In genomic region chr15:50181983-50182232, GRCh38 we compare ENCODE assay signal across 9 cellular contexts. TPM values are rescaled to one million over a fixed set of nuclear protein-coding genes. Genes with fewer than 3 reads are reported as not detected.
DNase-seq lines count a peak whose midpoint lies in the region; ATAC-seq, FAIRE-seq and TF ChIP-seq lines count a peak whose summit lies in the region.
"Had no signal": no experiment of that assay in that cellular context is flagged by ENCODE, and none has a peak within 500 bp of the region (broad histone marks: within the 10 kb centered on the region; RNA-seq: fewer than 3 reads in every experiment).

SLC27A2 (plus strand) TSS chr15:50182196; CDS start chr15:50182428, 232 bp downstream.

- BruUV-seq in A673 (replicated peaks; lab: Mats Ljungman, UMichigan) = no TSS peak

- POLR2A ChIA-PET in A673 (lab: Charles Lee; ENCODE audit: low non-redundant PET) = no interaction called here

- H3K36me3 ChIP-seq in A673 (ENCODE audit: insufficient read depth, low read length, poor library complexity, severe bottlenecking) (no peaks in the 10 kb centered on the region), ovary (no peaks in the 10 kb centered on the region)

- H3K4me1 ChIP-seq in A673 (ENCODE audit: insufficient read depth, low read length, poor library complexity, severe bottlenecking) (no peaks in the 10 kb centered on the region), ovary (ENCODE audit: insufficient read depth) (peaks cover 4% of the 10 kb centered on the region)

- H3K9me3 ChIP-seq in A673 (ENCODE audit: low read depth, low read length, poor library complexity, severe bottlenecking) (no peaks in the 10 kb centered on the region), ovary (no peaks in the 10 kb centered on the region)

- TF ChIP-seq EP300 in ovary (IDR thresholded peaks at IDR 0.05) = no peak

- intact Hi-C loops in A673 (cut with micrococcal nuclease; ENCODE audit: unreplicated experiment) (no loop called here), ovary (cut with DNase I) (no loop called here)

- no peak within 1 kb of the TSS for H3K27ac ChIP-seq in A673 (ENCODE audit: low read depth, low read length, poor library complexity, severe bottlenecking)
- H3K27ac ChIP-seq in ovary = no peak within 1 kb of the TSS

- TF ChIP-seq CTCF in A673 (conservative IDR thresholded peaks at IDR 0.05; ENCODE audit: low read depth, low read length) (0 out of 2 replicates have a peak, but pooled peaks have one; percentile 39), fibroblast of villous mesenchyme (IDR thresholded peaks at IDR 0.05; ENCODE audit: insufficient read depth, low read depth, low read length) (peak; percentile 26), ovary (IDR thresholded peaks at IDR 0.05) (no peak)

- FAIRE-seq in GM12891 (lab: Jason Lieb, UNC) = peak; percentile 9

- H3K27me3 ChIP-seq in A673 (replicated peaks; ENCODE audit: insufficient read depth, low read depth, low read length, poor library complexity) = peaks cover 12% of the 10 kb centered on the region
- no peaks in the 10 kb centered on the region for H3K27me3 ChIP-seq in ovary

- WGBS in ovary, 3 donors = 1 to 7% (median 1%) methylated on average over 10 to 18 of the region's 18 CpGs

- ATAC-seq in HG03354 (IDR thresholded peaks at IDR 0.05; ENCODE audit: poor library complexity, severe bottlenecking, unreplicated experiment) = peak; percentile 47

- no peak for DNase-seq in A673 (ENCODE audit: low spot score)
- no peak for DNase-seq in GM12891 (ENCODE audit: insufficient read length, low spot score)
- peak in 3 of 5 donors; percentile 19 to 65 (median 29) for DNase-seq in T-helper 1 cell
- DNase-seq in fibroblast of villous mesenchyme (ENCODE audit: low read depth) = peak; percentile 6
- DNase-seq in ovary = peak in 3 of 5 donors; percentile 11 to 20 (median 17)
- no peak for DNase-seq in A172 (ENCODE audit: low spot score)
- DNase-seq in NCI-H2029 (lab: John Stamatoyannopoulos, UW) = no peak

- no peak for TF ChIP-seq POLR2A in GM12891 (IDR thresholded peaks at IDR 0.05; ENCODE audit: low read depth, low read length)
- no peak for TF ChIP-seq POLR2A in ovary (IDR thresholded peaks at IDR 0.05)

- CTCF ChIA-PET in A673 (lab: Charles Lee) = no interaction called here

- H3K4me3 ChIP-seq in A673 (ENCODE audit: low read depth, low read length, poor library complexity, severe bottlenecking) (peak within 1 kb of the TSS; percentile 53), fibroblast of villous mesenchyme (ENCODE audit: low read depth, low read length) (peak within 1 kb of the TSS; percentile 58), ovary (peak within 1 kb of the TSS; percentile 31)

TF ChIP-seq in GM12891, 5 proteins besides CTCF, POLR2A, EP300 and RAD21:
- TF ChIP-seq PAX5 (IDR thresholded peaks at IDR 0.05; ENCODE audit: insufficient read depth, low read length, severe bottlenecking) (no peak), POLR2AphosphoS5 (IDR thresholded peaks at IDR 0.05; ENCODE audit: low read depth, low read length) (no peak), SPI1 (IDR thresholded peaks at IDR 0.05; ENCODE audit: low read depth, low read length) (no peak), POU2F2 (IDR thresholded peaks at IDR 0.05; ENCODE audit: low read depth, low read length) (no peak), TAF1 (IDR thresholded peaks at IDR 0.05; ENCODE audit: low read depth, low read length) (no peak)

RNA-seq across cellular contexts. Expression of gene SLC27A2, which starts in this region (rescaled TPM):
- total RNA-seq in A673 (2021) = 0.77 and 0.79 TPM in 2 replicates
- polyA plus RNA-seq in GM12891 (2012; ENCODE audit: low read depth, missing spikeins) = 0.22 TPM
- under 0.01 TPM in 2 replicates for total RNA-seq in fibroblast of villous mesenchyme
- total RNA-seq in ovary = 1 to 10 TPM in 1 of 7 donors, under 1 TPM in 4, not detected in 2; 0.20 to 4.7 (median 0.47) TPM
- under 1 TPM; 0.10 to 0.82 TPM for polyA plus RNA-seq in ovary
- total RNA-seq in A172 (2014; rRNA removed; shearing (Covaris generic)) = not detected in 2 replicates
- total RNA-seq: pulmonary artery endothelial cell had no signal

Comparison
In these comparisons a context has a peak if more than half of its experiments do, and no peak if none do; other contexts are left out.
1. Peak in DNase-seq and H3K4me3 ChIP-seq in fibroblast of villous mesenchyme; RNA of the gene not detected or under 1 TPM.
2. DNase-seq: peak in T-helper 1 cell (3 of 5) and ovary (3 of 5); none in A673 (single experiment), GM12891 (single experiment), A172 (single experiment) and NCI-H2029 (single experiment).
3. CTCF ChIP-seq: peak in A673 (single experiment) and fibroblast of villous mesenchyme (single experiment); none in ovary (0 of 3).
4. Peak in every context shown above with its lines, with median percentiles within 50 percentile points of each other: H3K4me3 ChIP-seq.